In the genomic region with DNA sequence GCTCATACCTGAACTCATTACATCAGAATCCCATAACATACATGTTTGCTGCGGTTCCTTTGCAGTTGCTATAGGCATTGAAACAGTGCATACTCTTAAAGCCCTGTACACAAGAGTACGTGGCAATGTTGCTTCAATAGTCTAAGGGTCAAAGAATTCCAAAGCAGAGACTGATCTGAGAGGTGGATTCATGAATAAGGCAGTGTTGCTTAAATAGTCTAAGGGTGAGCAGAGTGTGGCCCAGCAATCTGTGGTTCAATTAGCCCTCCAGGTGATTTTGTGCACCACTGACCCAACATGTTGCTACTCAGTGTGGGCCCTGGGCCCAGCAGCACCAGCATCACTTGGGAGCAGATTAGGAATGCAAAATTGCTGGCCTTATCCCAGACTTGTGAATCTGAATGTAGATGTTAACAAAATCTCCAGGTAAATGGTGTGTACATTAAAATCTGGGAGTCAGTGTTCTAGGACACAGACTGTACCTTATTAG, we compare ENCODE assay signal across 22 cellular contexts.
"Had no signal": no experiment of that assay in that cellular context is flagged by ENCODE, and none has a peak within 500 bp of the region (broad histone marks: within the 10 kb centered on the region; RNA-seq: fewer than 3 reads in every experiment).

No MANE protein-coding gene starts in this region.

- DNase-seq: IMR-90, Karpas-422, KG1, MG63, NCI-H1092, NCI-H1105 treated with DMSO at 0.1 percent for 48 hours, NCI-H1417 treated with DMSO at 0.1 percent for 48 hours, NCI-H146, NCI-H1694 treated with DMSO at 0.1 percent for 48 hours, NCI-H2029, NCI-H2081 treated with DMSO at 0.1 percent for 48 hours, NCI-H2171, NCI-H226, NCI-H446, NCI-H510A, NCI-H524 treated with DMSO at 0.1 percent for 48 hours, NCI-H69, NCI-H774, Right ventricle myocardium superior, RPMI8226, SK-N-SH had no signal

- ATAC-seq: HepG2 had no signal
